10 cellular contexts compared by ENCODE assay signal in genomic region chr9:91817493-91818225, GRCh38.
A peak's percentile ranks its signal among the peaks of the same experiment; 100 is the strongest.
DNase-seq lines count a peak whose midpoint lies in the region; ATAC-seq and TF ChIP-seq lines count a peak whose summit lies in the region.
"Had no signal": no experiment of that assay in that cellular context is flagged by ENCODE, and none has a peak within 500 bp of the region (broad histone marks: within the 10 kb centered on the region; RNA-seq: fewer than 3 reads in every experiment).

No MANE protein-coding gene starts in this region.

- H3K27me3 ChIP-seq in HAP-1 (ENCODE audit: low read depth) (no peaks in the 10 kb centered on the region), smooth muscle cell (ENCODE audit: low read depth) (no peaks in the 10 kb centered on the region)
- H3K27me3 ChIP-seq: right atrium auricular region had no signal

- H3F3A ChIP-seq in smooth muscle cell (ENCODE audit: low read depth) = peaks cover 3% of the 10 kb centered on the region

- H3K36me3 ChIP-seq in HAP-1 (replicated peaks) (no peaks in the 10 kb centered on the region), smooth muscle cell (ENCODE audit: low read depth) (no peaks in the 10 kb centered on the region)
- H3K36me3 ChIP-seq: right atrium auricular region had no signal

- DNase-seq in HAP-1 (ENCODE audit: low spot score in 2 of 2) (peak; percentile 72 to 80), left colon (no peak), smooth muscle cell (lab: John Stamatoyannopoulos, UW; ENCODE audit: unreplicated experiment) (no peak), hypothalamus (lab: John Stamatoyannopoulos, UW) (no peak), HK-2 (ENCODE audit: unreplicated experiment) (no peak)
- no peak for DNase-seq in stimulated activated CD4-positive, alpha-beta T cell treated with anti-CD3 and anti-CD28 coated beads, Interleukin-4, amount 100 ng/mL, for 1 hour
- DNase-seq: effector memory CD8-positive, alpha-beta T cell had no signal

- peaks cover 0 to 9% (median 6%) of the 10 kb centered on the region in 5 experiments for H3K9me3 Mint-ChIP-seq in brain
- H3K9me3 Mint-ChIP-seq: effector memory CD8-positive, alpha-beta T cell had no signal

- H3K27ac Mint-ChIP-seq in brain = peak overlapping the region; percentile 57 to 93 (median 82)
- H3K27ac Mint-ChIP-seq: effector memory CD8-positive, alpha-beta T cell had no signal

- H3K4me3 Mint-ChIP-seq in brain = peak overlapping the region; percentile 45 to 79 (median 63)
- H3K4me3 Mint-ChIP-seq: effector memory CD8-positive, alpha-beta T cell had no signal

- no peak overlapping the region for H2AFZ ChIP-seq in smooth muscle cell (ENCODE audit: low read depth)

- peaks cover 7% of the 10 kb centered on the region for H3K9me3 ChIP-seq in HAP-1
- no peaks in the 10 kb centered on the region for H3K9me3 ChIP-seq in smooth muscle cell (replicated peaks; ENCODE audit: low read depth)
- H3K9me3 ChIP-seq: right atrium auricular region had no signal

- peaks cover 4% of the 10 kb centered on the region for H3K27me3 Mint-ChIP-seq in brain

- H3K79me2 ChIP-seq in smooth muscle cell (ENCODE audit: low read depth) = peaks cover 18% of the 10 kb centered on the region

- H3K36me3 Mint-ChIP-seq in brain = no peaks in the 10 kb centered on the region

- H3K4me1 ChIP-seq in HAP-1 (peaks cover 21% of the 10 kb centered on the region), smooth muscle cell (ENCODE audit: low read depth) (peaks cover 19% of the 10 kb centered on the region)

- H3K9ac ChIP-seq in smooth muscle cell (ENCODE audit: low read depth) = peak overlapping the region; percentile 49

- H3K27ac ChIP-seq in smooth muscle cell (ENCODE audit: low read depth) = peak overlapping the region; percentile 85
- H3K27ac ChIP-seq: right atrium auricular region had no signal

- H3K4me3 ChIP-seq in HAP-1 (peak overlapping the region; percentile 8; the same call in 1 of the 2 replicates), smooth muscle cell (peak overlapping the region; percentile 36)

- H4K20me1 ChIP-seq in smooth muscle cell (ENCODE audit: low read depth) = peaks cover 18% of the 10 kb centered on the region

- in situ Hi-C loops in HAP-1 (cut with MboI; ENCODE audit: low sequenced_read_pairs) = no loop called here

- peak overlapping the region; percentile 81 for H3K4me2 ChIP-seq in smooth muscle cell

- 35% methylated on average over 19 of the region's 20 CpGs for WGBS in smooth muscle cell (ENCODE audit: low lambda C conversion rate)

- intact Hi-C loops in left colon (cut with DNase I, micrococcal nuclease) = no loop called here

- H3K4me1 Mint-ChIP-seq in brain = peaks cover 33% of the 10 kb centered on the region

- ATAC-seq in left colon (peak; percentile 59), HG03469 (IDR thresholded peaks at IDR 0.05; ENCODE audit: unreplicated experiment) (no peak)
- ATAC-seq: effector memory CD8-positive, alpha-beta T cell had no signal

- TF ChIP-seq CTCF in brain (conservative IDR thresholded peaks at IDR 0.05) (no peak), smooth muscle cell (IDR thresholded peaks at IDR 0.05; ENCODE audit: borderline replicate concordance, insufficient read depth, poor library complexity, severe bottlenecking) (no peak)

Comparison
In these comparisons a context has a peak if more than half of its experiments do, and no peak if none do; other contexts are left out.
1. DNase-seq: peak in HAP-1 (2 of 2); none in left colon (0 of 2), smooth muscle cell (single experiment), stimulated activated CD4-positive, alpha-beta T cell treated with anti-CD3 and anti-CD28 coated beads, Interleukin-4, amount 100 ng/mL, for 1 hour (single experiment), hypothalamus (0 of 51) and HK-2 (single experiment).